In the genomic region with DNA sequence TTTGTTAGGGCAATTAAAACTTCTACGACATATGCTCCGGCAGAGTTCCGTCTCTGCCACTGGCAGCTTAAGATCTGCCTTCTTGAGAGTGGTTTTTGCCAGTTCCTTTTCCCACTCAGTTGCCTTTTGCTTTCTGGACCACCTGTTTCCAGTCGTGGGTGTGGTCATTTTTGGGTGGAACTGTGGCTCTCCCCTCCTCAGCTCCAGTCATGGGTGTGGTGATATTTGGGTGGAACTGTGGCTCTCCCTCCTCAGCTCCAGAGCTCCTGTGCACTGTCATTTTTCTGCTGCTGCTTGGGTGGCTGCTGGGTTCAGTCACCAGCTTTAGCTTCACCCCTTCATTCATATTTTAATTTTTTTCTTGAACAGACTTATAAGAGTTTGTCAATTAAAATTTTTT, we compare ENCODE assay signal across 22 cellular contexts. TPM values are rescaled to one million over a fixed set of nuclear protein-coding genes. Genes with fewer than 3 reads are reported as not detected.
DNase-seq lines count a peak whose midpoint lies in the region; ATAC-seq, FAIRE-seq and TF ChIP-seq lines count a peak whose summit lies in the region.
"Had no signal": no experiment of that assay in that cellular context is flagged by ENCODE, and none has a peak within 500 bp of the region (broad histone marks: within the 10 kb centered on the region; RNA-seq: fewer than 3 reads in every experiment).

No MANE protein-coding gene starts in this region.

- TF ChIP-seq CTCF in HEK293 (tag by site-specific recombination; IDR thresholded peaks at IDR 0.05) (no peak), adrenal gland (IDR thresholded peaks at IDR 0.05) (no peak), HepG2 (CRISPR knock-in tag; IDR thresholded peaks at IDR 0.05) (no peak)

- 0 out of 2 replicates have a peak, but pooled peaks cover 4% of the 10 kb centered on the region for H4K20me1 ChIP-seq in HepG2 (ENCODE audit: insufficient read depth, low read length)

- TF ChIP-seq RAD21 in HepG2 (CRISPR knock-in tag; IDR thresholded peaks at IDR 0.05) = no peak

- no peaks in the 10 kb centered on the region for H3K9me3 ChIP-seq in CD4-positive, CD25-positive, alpha-beta regulatory T cell (ENCODE audit: control insufficient read depth in 2 of 2, low read length in 2 of 2)
- no peaks in the 10 kb centered on the region for H3K9me3 ChIP-seq in HEK293 (ENCODE audit: control insufficient read depth, insufficient read depth, low read depth, low read length)
- H3K9me3 ChIP-seq in adrenal gland (replicated peaks in 1 of 3) = no peaks in the 10 kb centered on the region
- no peaks in the 10 kb centered on the region for H3K9me3 ChIP-seq in HepG2 (ENCODE audit: low read length)
- H3K9me3 ChIP-seq: SJCRH30 had no signal

- H3K4me1 ChIP-seq in CD4-positive, CD25-positive, alpha-beta regulatory T cell (ENCODE audit: control insufficient read depth, insufficient read depth, low read length, poor library complexity, severe bottlenecking) = peaks cover 8% of the 10 kb centered on the region
- peaks cover 12% of the 10 kb centered on the region; the same call in 1 of the 2 replicates for H3K4me1 ChIP-seq in HEK293 (ENCODE audit: control insufficient read depth, insufficient read depth, low read length)
- H3K4me1 ChIP-seq in adrenal gland (replicated peaks in 1 of 2) = peaks cover 30 to 62% of the 10 kb centered on the region in 2 donors
- peaks cover 28% of the 10 kb centered on the region for H3K4me1 ChIP-seq in HepG2 (ENCODE audit: insufficient read depth, low read length)

- H3K9me3 Mint-ChIP-seq in CD4-positive, CD25-positive, alpha-beta regulatory T cell = peaks cover 0 to 3% (median 0%) of the 10 kb centered on the region in 7 donors
- no peaks in the 10 kb centered on the region for H3K9me3 Mint-ChIP-seq in T-helper 2 cell treated with Interferon-gamma antibody and Interleukin-4, amounts not matched to agents 5 μg/mL and 100 μg/mL, for 36 hours

- 78 to 83% (median 80%) methylated on average over 4 of the region's 4 CpGs for WGBS in adrenal gland, 4 donors
- WGBS in HepG2 (ENCODE audit: low lambda C conversion rate) = 100% methylated on average over 4 of the region's 4 CpGs

- no peak overlapping the region for H2AFZ ChIP-seq in HepG2 (ENCODE audit: low read length)

- TF ChIP-seq POLR2A in adrenal gland (IDR thresholded peaks at IDR 0.05) (no peak), erythroblast (IDR thresholded peaks at IDR 0.05; ENCODE audit: low read length) (no peak), HepG2 (IDR thresholded peaks at IDR 0.05; ENCODE audit: insufficient read depth in 1 of 2, low read depth in 2 of 2, low read length in 2 of 2) (no peak)

- CTCF ChIA-PET in HEK293 (lab: Yijun Ruan, JAX) (no interaction called here), HepG2 (lab: Yijun Ruan, JAX; ENCODE audit: low intra/inter-chr PET ratio, low total read pairs) (no interaction called here)

- H3K4me3 ChIP-seq in CD4-positive, CD25-positive, alpha-beta regulatory T cell (ENCODE audit: low read depth, low read length) = no peak overlapping the region
- H3K4me3 ChIP-seq in HEK293 (ENCODE audit: low read depth, low read length) (no peak overlapping the region), adrenal gland (no peak overlapping the region), HepG2 (replicated peaks in 1 of 3; ENCODE audit: insufficient read depth in 1 of 3, low read depth in 2 of 3, low read length in 3 of 3) (no peak overlapping the region)
- H3K4me3 ChIP-seq: SJCRH30 had no signal

- H3K79me2 ChIP-seq in HepG2 (ENCODE audit: insufficient read depth, low read length) = peaks cover 67% of the 10 kb centered on the region

- H3K27ac Mint-ChIP-seq in CD4-positive, CD25-positive, alpha-beta regulatory T cell = peak overlapping the region in 2 of 3 donors; percentile 1 to 14
- no peak overlapping the region for H3K27ac Mint-ChIP-seq in T-helper 2 cell treated with Interferon-gamma antibody and Interleukin-4, amounts not matched to agents 5 μg/mL and 100 μg/mL, for 36 hours
- H3K27ac Mint-ChIP-seq: B cell had no signal

- TF ChIP-seq EP300 in HepG2 (IDR thresholded peaks at IDR 0.05; ENCODE audit: low read depth in 2 of 2, low read length in 2 of 2) = no peak
- no peak for TF ChIP-seq EP300 in HepG2 (CRISPR knock-in tag; IDR thresholded peaks at IDR 0.05; ENCODE audit: borderline replicate concordance)

- peaks cover 41 to 81% (median 61%) of the 10 kb centered on the region in 4 donors for H3K4me1 Mint-ChIP-seq in CD4-positive, CD25-positive, alpha-beta regulatory T cell
- peaks cover 16% of the 10 kb centered on the region for H3K4me1 Mint-ChIP-seq in T-helper 2 cell treated with Interferon-gamma antibody and Interleukin-4, amounts not matched to agents 5 μg/mL and 100 μg/mL, for 36 hours (ENCODE audit: low read depth)

- no peak overlapping the region for H3K4me2 ChIP-seq in HepG2 (ENCODE audit: low read depth, low read length)

- no peak overlapping the region for H3K9ac ChIP-seq in HepG2 (ENCODE audit: insufficient read depth, low read depth, low read length)

- no peaks in the 10 kb centered on the region for H3K27me3 Mint-ChIP-seq in CD4-positive, CD25-positive, alpha-beta regulatory T cell
- H3K27me3 Mint-ChIP-seq in T-helper 2 cell treated with Interferon-gamma antibody and Interleukin-4, amounts not matched to agents 5 μg/mL and 100 μg/mL, for 36 hours (ENCODE audit: low read depth) = no peaks in the 10 kb centered on the region
- H3K27me3 Mint-ChIP-seq: B cell had no signal

- H3K4me3 Mint-ChIP-seq in CD4-positive, CD25-positive, alpha-beta regulatory T cell = no peak overlapping the region
- no peak overlapping the region for H3K4me3 Mint-ChIP-seq in T-helper 2 cell treated with Interferon-gamma antibody and Interleukin-4, amounts not matched to agents 5 μg/mL and 100 μg/mL, for 36 hours
- H3K4me3 Mint-ChIP-seq: B cell had no signal

- no peak for DNase-seq in CD4-positive, CD25-positive, alpha-beta regulatory T cell
- no peak for DNase-seq in adrenal gland
- peak; percentile 30 to 36 for DNase-seq in erythroblast (lab: John Stamatoyannopoulos, UW)
- no peak for DNase-seq in HepG2 (ENCODE audit: low spot score)
- no peak for DNase-seq in NCI-H345 (lab: John Stamatoyannopoulos, UW)
- no peak for DNase-seq in DMS153 (lab: John Stamatoyannopoulos, UW)
- DNase-seq in T-helper 2 cell treated with Interferon-gamma antibody and Interleukin-4, amounts not matched to agents 5 μg/mL and 100 μg/mL, for 36 hours (ENCODE audit: low spot score) = no peak
- DNase-seq: Calu3, DND-41, NCI-H1092 treated with DMSO at 0.1 percent for 48 hours, NCI-H1436, NCI-H187 treated with DMSO at 0.1 percent for 48 hours, NCI-H2171 treated with DMSO at 0.1 percent for 48 hours, NCI-H524 treated with DMSO at 0.1 percent for 48 hours, NCI-H774, SJCRH30 had no signal

- BruUV-seq in HepG2 (replicated peaks; lab: Mats Ljungman, UMichigan) = no TSS peak

- H3K27me3 ChIP-seq in CD4-positive, CD25-positive, alpha-beta regulatory T cell (ENCODE audit: control insufficient read depth, insufficient read depth, low read length) = no peaks in the 10 kb centered on the region
- H3K27me3 ChIP-seq in adrenal gland (no peaks in the 10 kb centered on the region), HepG2 (ENCODE audit: control insufficient read depth in 1 of 2, insufficient read depth in 2 of 2, low read length in 2 of 2) (no peaks in the 10 kb centered on the region)
- H3K27me3 ChIP-seq: SJCRH30 had no signal

- ATAC-seq in CD4-positive, CD25-positive, alpha-beta regulatory T cell (ENCODE audit: low read depth in 2 of 2) = no peak
- ATAC-seq in HepG2 = no peak

- H3K27ac ChIP-seq in CD4-positive, CD25-positive, alpha-beta regulatory T cell (ENCODE audit: insufficient read depth, low read length, poor library complexity, severe bottlenecking) = no peak overlapping the region
- H3K27ac ChIP-seq in HEK293 (ENCODE audit: extremely low read depth, low read depth, low read length) (no peak overlapping the region), adrenal gland (peak overlapping the region in 3 of 5 donors; percentile 12 to 55 (median 35)), HepG2 (ENCODE audit: extremely low read length, insufficient read depth, low read length) (no peak overlapping the region)
- H3K27ac ChIP-seq: C4-2B, SJCRH30 had no signal

- peaks cover 6% of the 10 kb centered on the region for H3K36me3 ChIP-seq in CD4-positive, CD25-positive, alpha-beta regulatory T cell (ENCODE audit: control insufficient read depth, insufficient read depth, low read length)
- H3K36me3 ChIP-seq in HEK293 (ENCODE audit: control insufficient read depth in 2 of 2, insufficient read depth in 1 of 2, low read length in 2 of 2) (no peaks in the 10 kb centered on the region), adrenal gland (replicated peaks in 1 of 2) (no peaks in the 10 kb centered on the region), HepG2 (replicated peaks in 1 of 2; ENCODE audit: control insufficient read depth in 1 of 2, insufficient read depth in 2 of 2, low read length in 2 of 2) (peaks cover 1 to 15% of the 10 kb centered on the region in 2 experiments; a peak in 3 of 5 replicates)

- POLR2A ChIA-PET in HEK293 (lab: Yijun Ruan, JAX) (no interaction called here), HepG2 (lab: Yijun Ruan, JAX) (no interaction called here)

- in situ Hi-C loops in HepG2 (cut with HindIII; ENCODE audit: extremely low pct_ligation_motif_present, low pct_unique_long_range_greater_than_20kb) = no loop called here

- FAIRE-seq in HepG2 (lab: Jason Lieb, UNC) = no peak
- FAIRE-seq: GM12892, GM19239, RCC 7860 had no signal

- intact Hi-C loops in adrenal gland (cut with DNase I) (no loop called here), HepG2 (cut with micrococcal nuclease; ENCODE audit: unreplicated experiment) (no loop called here)

- peaks cover 40% of the 10 kb centered on the region for H3K36me3 Mint-ChIP-seq in CD4-positive, CD25-positive, alpha-beta regulatory T cell
- peaks cover 12% of the 10 kb centered on the region for H3K36me3 Mint-ChIP-seq in T-helper 2 cell treated with Interferon-gamma antibody and Interleukin-4, amounts not matched to agents 5 μg/mL and 100 μg/mL, for 36 hours (ENCODE audit: low read depth)

RNA-seq across cellular contexts. Expression of a gene that starts 25.3 kb away (rescaled TPM):
- 66.7 TPM for total RNA-seq in CD4-positive, CD25-positive, alpha-beta regulatory T cell
- 10 to 100 TPM; 13.0 to 19.8 (median 18.0) TPM for polyA plus RNA-seq in CD4-positive, CD25-positive, alpha-beta regulatory T cell
- total RNA-seq in adrenal gland = 10 to 100 TPM; 13.1 to 55.9 (median 48.1) TPM
- polyA plus RNA-seq in adrenal gland = 10 to 100 TPM; 21.5 to 46.1 (median 26.0) TPM
- total RNA-seq in HepG2 (2016; rRNA removed; fragmentation: Illumina TruSeq; extraction: Trizol) = 23.2 and 30.5 TPM in 2 replicates
- 24.1 and 25.7 TPM in 2 replicates for total RNA-seq in HepG2 (2016; cell fraction: cytosol; rRNA removed; fragmentation: Illumina TruSeq; extraction: Trizol; ENCODE audit: low read depth)
- total RNA-seq in HepG2 (2016; cell fraction: insoluble cytoplasmic fraction; rRNA removed; fragmentation: Illumina TruSeq; extraction: Trizol) = 25.8 and 28.7 TPM in 2 replicates
- total RNA-seq in HepG2 (2016; cell fraction: membrane; rRNA removed; fragmentation: Illumina TruSeq; extraction: Trizol) = 29.7 and 34.1 TPM in 2 replicates
- total RNA-seq in HepG2 (2016; cell fraction: nucleus; rRNA removed; fragmentation: Illumina TruSeq; extraction: Trizol) = 22.4 and 24.2 TPM in 2 replicates
- polyA plus RNA-seq in HepG2 (2011; rRNA removed) = 10.4 and 11.6 TPM in 2 replicates
- polyA plus RNA-seq in HepG2 (2011; cell fraction: cytosol; rRNA removed) = 9.4 and 10.2 TPM in 2 replicates
- 11.4 and 12.2 TPM in 2 replicates for polyA plus RNA-seq in HepG2 (2011; cell fraction: nucleus; rRNA removed)
- 10.7 and 12.8 TPM in 2 replicates for polyA plus RNA-seq in HepG2 (2012)
- polyA plus RNA-seq in HepG2 (2016; cell fraction: cytosol; fragmentation: Illumina TruSeq; extraction: Trizol; ENCODE audit: low read depth) = 3.0 and 3.7 TPM in 2 replicates
- 25.3 and 26.3 TPM in 2 replicates for polyA plus RNA-seq in HepG2 (2016; cell fraction: insoluble cytoplasmic fraction; fragmentation: Illumina TruSeq; extraction: Trizol; ENCODE audit: low read depth)
- 7.5 and 8.4 TPM in 2 replicates for polyA plus RNA-seq in HepG2 (2016; cell fraction: membrane; fragmentation: Illumina TruSeq; extraction: Trizol; ENCODE audit: low read depth)
- 25.1 and 26.7 TPM in 2 replicates for polyA plus RNA-seq in HepG2 (2016; cell fraction: nucleus; fragmentation: Illumina TruSeq; extraction: Trizol; ENCODE audit: insufficient read depth, low read depth)
- polyA minus RNA-seq in HepG2 (2011; rRNA and poly(A)+ RNA removed; ENCODE audit: low replicate concordance) = 27.9 and 31.3 TPM in 2 replicates
- 14.9 and 18.5 TPM in 2 replicates for polyA minus RNA-seq in HepG2 (2011; cell fraction: cytosol; rRNA and poly(A)+ RNA removed)
- 27.6 and 29.8 TPM in 2 replicates for polyA minus RNA-seq in HepG2 (2011; cell fraction: nucleus; rRNA and poly(A)+ RNA removed)

Comparison
In these comparisons a context has a peak if more than half of its experiments do, and no peak if none do; other contexts are left out.
1. DNase-seq: peak in erythroblast (2 of 2); none in CD4-positive, CD25-positive, alpha-beta regulatory T cell (0 of 3), adrenal gland (0 of 7), HepG2 (single experiment), NCI-H345 (single experiment), DMS153 (single experiment) and T-helper 2 cell treated with Interferon-gamma antibody and Interleukin-4, amounts not matched to agents 5 μg/mL and 100 μg/mL, for 36 hours (single experiment).
2. H3K27ac ChIP-seq: peak in adrenal gland (3 of 5); none in CD4-positive, CD25-positive, alpha-beta regulatory T cell (single experiment), HEK293 (single experiment) and HepG2 (single experiment).